In genomic region chr5:167835146-167835545, GRCh38 we compare ENCODE assay signal across 14 cellular contexts.
DNase-seq lines count a peak whose midpoint lies in the region; TF ChIP-seq lines count a peak whose summit lies in the region.
"Had no signal": no experiment of that assay in that cellular context is flagged by ENCODE, and none has a peak within 500 bp of the region (broad histone marks: within the 10 kb centered on the region; RNA-seq: fewer than 3 reads in every experiment).

No MANE protein-coding gene starts in this region.

- TF ChIP-seq CTCF in AG10803 (conservative IDR thresholded peaks at IDR 0.05; ENCODE audit: low read length): no peak
- no peak for TF ChIP-seq CTCF in epithelial cell of esophagus (IDR thresholded peaks at IDR 0.05; ENCODE audit: insufficient read depth, low read depth, low read length, missing control alignments)
- TF ChIP-seq CTCF in adrenal gland (IDR thresholded peaks at IDR 0.05): no peak

- H3K27ac ChIP-seq in trophoblast cell (ENCODE audit: low read depth, low read length) (no peak overlapping the region), adrenal gland (no peak overlapping the region)
- H3K27ac ChIP-seq: BLaER1 treated with 17β-estradiol and CSF1 and Interleukin-3, amounts not matched to agents 10 nM and 100 nM; KMS-11 had no signal

- no peak for TF ChIP-seq POLR2A in adrenal gland (IDR thresholded peaks at IDR 0.05)

- H4K8ac ChIP-seq in trophoblast cell (ENCODE audit: low read depth, low read length): no peak overlapping the region

- no peaks in the 10 kb centered on the region for H3K79me1 ChIP-seq in trophoblast cell (ENCODE audit: low read length)

- H3K4me1 ChIP-seq in trophoblast cell (ENCODE audit: control insufficient read depth in 1 of 2, insufficient read depth in 2 of 2, low read length in 2 of 2) (no peaks in the 10 kb centered on the region), adrenal gland (replicated peaks in 1 of 2) (no peaks in the 10 kb centered on the region)
- H3K4me1 ChIP-seq: HAP-1 had no signal

- no peak overlapping the region for H2AFZ ChIP-seq in trophoblast cell (ENCODE audit: insufficient read depth, low read length, poor library complexity)

- H3K4ac ChIP-seq in trophoblast cell (ENCODE audit: low read depth, low read length): no peak overlapping the region

- H4K12ac ChIP-seq in trophoblast cell (ENCODE audit: low read depth, low read length): no peak overlapping the region

- no peaks in the 10 kb centered on the region for H3K27me3 ChIP-seq in trophoblast cell (ENCODE audit: insufficient read depth, low read length)
- H3K27me3 ChIP-seq in adrenal gland: no peaks in the 10 kb centered on the region
- H3K27me3 ChIP-seq: BLaER1 treated with 17β-estradiol and CSF1 and Interleukin-3, amounts not matched to agents 10 nM and 100 nM had no signal

- H3K79me2 ChIP-seq in trophoblast cell (ENCODE audit: control insufficient read depth, insufficient read depth, low read length, poor library complexity): no peaks in the 10 kb centered on the region

- intact Hi-C loops in adrenal gland (cut with DNase I): no loop called here

- no peaks in the 10 kb centered on the region for H3K9me3 ChIP-seq in trophoblast cell (ENCODE audit: insufficient read depth, low read depth, low read length)
- no peaks in the 10 kb centered on the region for H3K9me3 ChIP-seq in adrenal gland (replicated peaks in 1 of 3)
- H3K9me3 ChIP-seq: HAP-1 had no signal

- no peak overlapping the region for H3K4me2 ChIP-seq in trophoblast cell (ENCODE audit: low read length)
- H3K4me2 ChIP-seq: BLaER1 treated with 17β-estradiol and CSF1 and Interleukin-3, amounts not matched to agents 10 nM and 100 nM; KMS-11 had no signal

- no peak overlapping the region for H3K23ac ChIP-seq in trophoblast cell (ENCODE audit: low read length)

- H2BK120ac ChIP-seq in trophoblast cell (ENCODE audit: insufficient read depth, low read length, poor library complexity): no peak overlapping the region

- no peak overlapping the region for H2BK12ac ChIP-seq in trophoblast cell (ENCODE audit: low read length)

- H2AK5ac ChIP-seq in trophoblast cell (ENCODE audit: low read length): no peak overlapping the region

- WGBS in trophoblast cell (ENCODE audit: extremely low coverage, insufficient coverage, insufficient read length): no CpG with 5 or more reads among the region's 1 CpG
- 55 to 75% (median 60%) methylated on average over 1 of the region's 1 CpG for WGBS in adrenal gland, 4 donors

- H4K91ac ChIP-seq in trophoblast cell (ENCODE audit: low read depth, low read length): no peak overlapping the region

- H3K14ac ChIP-seq in trophoblast cell (ENCODE audit: low read length): no peak overlapping the region

- H2BK5ac ChIP-seq in trophoblast cell (ENCODE audit: low read depth, low read length, poor library complexity): no peak overlapping the region

- H3K4me3 ChIP-seq in AG10803 (ENCODE audit: low read length) (no peak overlapping the region), epithelial cell of esophagus (ENCODE audit: low read length) (no peak overlapping the region), trophoblast cell (ENCODE audit: low read depth, low read length) (no peak overlapping the region), adrenal gland (no peak overlapping the region)
- H3K4me3 ChIP-seq: BLaER1 treated with 17β-estradiol and CSF1 and Interleukin-3, amounts not matched to agents 10 nM and 100 nM; HAP-1 had no signal

- H3K36me3 ChIP-seq in trophoblast cell (ENCODE audit: control insufficient read depth in 1 of 2, insufficient read depth in 2 of 2, low read length in 2 of 2) (no peaks in the 10 kb centered on the region), adrenal gland (replicated peaks in 1 of 2) (no peaks in the 10 kb centered on the region)
- H3K36me3 ChIP-seq: HAP-1 had no signal

- DNase-seq in AG10803 (ENCODE audit: low read depth): peak; percentile 77
- DNase-seq in NCI-H226: peak; percentile 42
- peak; percentile 51 for DNase-seq in epithelial cell of esophagus (ENCODE audit: low read depth)
- peak; percentile 40 to 49 for DNase-seq in trophoblast cell
- DNase-seq in adrenal gland: no peak
- DNase-seq in iPS-NIHi7 (ENCODE audit: extremely low spot score): no peak
- no peak for DNase-seq in SK-N-DZ (ENCODE audit: low spot score)
- DNase-seq: DMS79 treated with DMSO at 0.1 percent for 48 hours, NCI-H1436, NCI-H1930, NCI-H526 had no signal

- no peak overlapping the region for H3K18ac ChIP-seq in trophoblast cell (ENCODE audit: low read length)

- no peak overlapping the region for H3K9ac ChIP-seq in trophoblast cell (ENCODE audit: low read length)
- H3K9ac ChIP-seq: BLaER1 treated with 17β-estradiol and CSF1 and Interleukin-3, amounts not matched to agents 10 nM and 100 nM; KMS-11 had no signal

Comparison
In these comparisons a context has a peak if more than half of its experiments do, and no peak if none do; other contexts are left out.
1. DNase-seq: peak in AG10803 (single experiment), NCI-H226 (single experiment), epithelial cell of esophagus (single experiment) and trophoblast cell (2 of 2); none in adrenal gland (0 of 7), iPS-NIHi7 (single experiment) and SK-N-DZ (single experiment).